ENCODE assay signal across 12 cellular contexts in genomic region chr17:75981019-75981615, GRCh38. TPM values are rescaled to one million over a fixed set of nuclear protein-coding genes. Genes with fewer than 3 reads are reported as not detected.
DNase-seq lines count a peak whose midpoint lies in the region; ATAC-seq and TF ChIP-seq lines count a peak whose summit lies in the region.
"Had no signal": no experiment of that assay in that cellular context is flagged by ENCODE, and none has a peak within 500 bp of the region (broad histone marks: within the 10 kb centered on the region; RNA-seq: fewer than 3 reads in every experiment).

No MANE protein-coding gene starts in this region.

- peak overlapping the region; percentile 99 for H3K4me3 Mint-ChIP-seq in activated naive CD4-positive, alpha-beta T cell treated with anti-CD3 and anti-CD28 coated beads, Interleukin-2, amount 50 U/mL, for 24 hours
- H3K4me3 Mint-ChIP-seq in activated T-helper 17 cell treated with anti-CD3 and anti-CD28 coated beads, Interleukin-2, amount 50 U/mL, for 72 hours = peak overlapping the region; percentile 100
- peak overlapping the region; percentile 93 for H3K4me3 Mint-ChIP-seq in type B pancreatic cell

- peak overlapping the region; percentile 23 for H3K27ac Mint-ChIP-seq in activated naive CD4-positive, alpha-beta T cell treated with anti-CD3 and anti-CD28 coated beads, Interleukin-2, amount 50 U/mL, for 24 hours
- peak overlapping the region; percentile 63 for H3K27ac Mint-ChIP-seq in activated T-helper 17 cell treated with anti-CD3 and anti-CD28 coated beads, Interleukin-2, amount 50 U/mL, for 72 hours
- peak overlapping the region; percentile 99 for H3K27ac Mint-ChIP-seq in type B pancreatic cell

- no peaks in the 10 kb centered on the region for H3K9me3 ChIP-seq in lower lobe of right lung

- H3K27ac ChIP-seq in lower lobe of right lung = peak overlapping the region; percentile 64
- H3K27ac ChIP-seq: KMS-11 had no signal

- H3K27me3 ChIP-seq in lower lobe of right lung (ENCODE audit: low read depth) = no peaks in the 10 kb centered on the region
- H3K27me3 ChIP-seq: dorsolateral prefrontal cortex had no signal

- no peak overlapping the region for H3K4me3 ChIP-seq in lower lobe of right lung

- ATAC-seq in activated T-helper 17 cell treated with anti-CD3 and anti-CD28 coated beads, Interleukin-2, amount 50 U/mL, for 72 hours (replicated peaks) = no peak
- ATAC-seq in lower lobe of right lung (no peak), GM18867 (IDR thresholded peaks at IDR 0.05; ENCODE audit: unreplicated experiment) (no peak)

- no peak for TF ChIP-seq CTCF in lower lobe of right lung (IDR thresholded peaks at IDR 0.05)
- no peak for TF ChIP-seq CTCF in type B pancreatic cell (conservative IDR thresholded peaks at IDR 0.05)

- H3K27me3 Mint-ChIP-seq in activated naive CD4-positive, alpha-beta T cell treated with anti-CD3 and anti-CD28 coated beads, Interleukin-2, amount 50 U/mL, for 24 hours = no peaks in the 10 kb centered on the region
- no peaks in the 10 kb centered on the region for H3K27me3 Mint-ChIP-seq in activated T-helper 17 cell treated with anti-CD3 and anti-CD28 coated beads, Interleukin-2, amount 50 U/mL, for 72 hours
- H3K27me3 Mint-ChIP-seq in type B pancreatic cell = no peaks in the 10 kb centered on the region

- no peaks in the 10 kb centered on the region for H3K36me3 ChIP-seq in lower lobe of right lung

- H3K9me3 Mint-ChIP-seq in activated naive CD4-positive, alpha-beta T cell treated with anti-CD3 and anti-CD28 coated beads, Interleukin-2, amount 50 U/mL, for 24 hours = no peaks in the 10 kb centered on the region
- H3K9me3 Mint-ChIP-seq in activated T-helper 17 cell treated with anti-CD3 and anti-CD28 coated beads, Interleukin-2, amount 50 U/mL, for 72 hours = no peaks in the 10 kb centered on the region
- H3K9me3 Mint-ChIP-seq in type B pancreatic cell = no peaks in the 10 kb centered on the region

- DNase-seq in activated naive CD4-positive, alpha-beta T cell treated with anti-CD3 and anti-CD28 coated beads, Interleukin-2, amount 50 U/mL, for 16 hours = no peak
- DNase-seq in lower lobe of right lung (no peak), type B pancreatic cell (ENCODE audit: extremely low spot score, unreplicated experiment) (no peak), NCI-H2171 (lab: John Stamatoyannopoulos, UW) (no peak), LoVo (ENCODE audit: low spot score) (no peak)
- DNase-seq: NCI-H510A, nucleus accumbens had no signal

- peaks cover 34% of the 10 kb centered on the region for H3K4me1 Mint-ChIP-seq in activated naive CD4-positive, alpha-beta T cell treated with anti-CD3 and anti-CD28 coated beads, Interleukin-2, amount 50 U/mL, for 24 hours
- H3K4me1 Mint-ChIP-seq in activated T-helper 17 cell treated with anti-CD3 and anti-CD28 coated beads, Interleukin-2, amount 50 U/mL, for 72 hours = peaks cover 13% of the 10 kb centered on the region
- H3K4me1 Mint-ChIP-seq in type B pancreatic cell (ENCODE audit: unreplicated experiment) = peaks cover 51% of the 10 kb centered on the region

- intact Hi-C loops in lower lobe of right lung (cut with DNase I) = no loop called here

- H3K4me1 ChIP-seq in lower lobe of right lung = peaks cover 65% of the 10 kb centered on the region

- peaks cover 4% of the 10 kb centered on the region for H3K36me3 Mint-ChIP-seq in activated naive CD4-positive, alpha-beta T cell treated with anti-CD3 and anti-CD28 coated beads, Interleukin-2, amount 50 U/mL, for 24 hours
- H3K36me3 Mint-ChIP-seq in activated T-helper 17 cell treated with anti-CD3 and anti-CD28 coated beads, Interleukin-2, amount 50 U/mL, for 72 hours (ENCODE audit: low read depth) = peaks cover 11% of the 10 kb centered on the region
- H3K36me3 Mint-ChIP-seq in type B pancreatic cell = peaks cover 11% of the 10 kb centered on the region

RNA-seq across cellular contexts. Expression of gene TEN1, which starts 2.1 kb away (rescaled TPM):
- 10 to 100 TPM; 15.3 to 18.5 TPM for total RNA-seq in activated T-helper 17 cell treated with anti-CD3 and anti-CD28 coated beads, Interleukin-2, amount 50 U/mL, for 72 hours
- total RNA-seq in lower lobe of right lung = 14.6 TPM
- total RNA-seq in type B pancreatic cell (ENCODE audit: low replicate concordance) = 15.9 and 31.2 TPM in 2 replicates

RNA-seq across cellular contexts. Expression of gene ACOX1, which starts 2.2 kb away (rescaled TPM):
- 10 to 100 TPM; 24.0 to 35.2 TPM for total RNA-seq in activated T-helper 17 cell treated with anti-CD3 and anti-CD28 coated beads, Interleukin-2, amount 50 U/mL, for 72 hours
- total RNA-seq in lower lobe of right lung (67.1 TPM), type B pancreatic cell (ENCODE audit: low replicate concordance) (48.5 and 84.6 TPM in 2 replicates)

RNA-seq across cellular contexts. Expression of gene CDK3, which starts 19.5 kb away (rescaled TPM):
- 1 to 10 TPM; 8.0 to 9.0 TPM for total RNA-seq in activated T-helper 17 cell treated with anti-CD3 and anti-CD28 coated beads, Interleukin-2, amount 50 U/mL, for 72 hours
- 8.4 TPM for total RNA-seq in lower lobe of right lung
- total RNA-seq in type B pancreatic cell (ENCODE audit: low replicate concordance) = 11.5 and 14.1 TPM in 2 replicates

RNA-seq across cellular contexts. Expression of gene FBF1, which starts 40.3 kb away (rescaled TPM):
- 10 to 100 TPM in 1 of 2 donors, 1 to 10 TPM in 1; 9.2 to 10.6 TPM for total RNA-seq in activated T-helper 17 cell treated with anti-CD3 and anti-CD28 coated beads, Interleukin-2, amount 50 U/mL, for 72 hours
- total RNA-seq in lower lobe of right lung = 13.1 TPM
- 18.7 and 27.5 TPM in 2 replicates for total RNA-seq in type B pancreatic cell (ENCODE audit: low replicate concordance)

RNA-seq across cellular contexts. Expression of gene EVPL, which starts 46.0 kb away (rescaled TPM):
- under 1 TPM in 1 of 2 donors, not detected in 1; 0.11 TPM for total RNA-seq in activated T-helper 17 cell treated with anti-CD3 and anti-CD28 coated beads, Interleukin-2, amount 50 U/mL, for 72 hours
- 36.8 TPM for total RNA-seq in lower lobe of right lung
- 31.9 and 116 TPM in 2 replicates for total RNA-seq in type B pancreatic cell (ENCODE audit: low replicate concordance)

Comparison
In these comparisons a context has a peak if more than half of its experiments do, and no peak if none do; other contexts are left out.
1. H3K27ac Mint-ChIP-seq: peak in every context shown above with its lines; median percentile 99 in type B pancreatic cell; 63 in activated T-helper 17 cell treated with anti-CD3 and anti-CD28 coated beads, Interleukin-2, amount 50 U/mL, for 72 hours; 23 in activated naive CD4-positive, alpha-beta T cell treated with anti-CD3 and anti-CD28 coated beads, Interleukin-2, amount 50 U/mL, for 24 hours.